16 cellular contexts compared by ENCODE assay signal in genomic region chr4:53014881-53015280, GRCh38.
DNase-seq lines count a peak whose midpoint lies in the region; ATAC-seq and TF ChIP-seq lines count a peak whose summit lies in the region.
"Had no signal": no experiment of that assay in that cellular context is flagged by ENCODE, and none has a peak within 500 bp of the region (broad histone marks: within the 10 kb centered on the region; RNA-seq: fewer than 3 reads in every experiment).

No MANE protein-coding gene starts in this region.

- H3K9me3 Mint-ChIP-seq in activated T-cell treated with anti-CD3 and anti-CD28 coated beads, Interleukin-2, amount 50 U/mL, for 24 hours = no peaks in the 10 kb centered on the region
- H3K9me3 Mint-ChIP-seq: CD4-positive, CD25-positive, alpha-beta regulatory T cell had no signal

- H3K9me3 ChIP-seq in osteoblast (ENCODE audit: low read depth, low read length) = no peaks in the 10 kb centered on the region
- no peaks in the 10 kb centered on the region for H3K9me3 ChIP-seq in suprapubic skin
- H3K9me3 ChIP-seq: BE2C had no signal

- H3K36me3 ChIP-seq in osteoblast (ENCODE audit: insufficient read depth, low read length) (no peaks in the 10 kb centered on the region), suprapubic skin (no peaks in the 10 kb centered on the region)
- H3K36me3 ChIP-seq: BE2C had no signal

- H3K4me1 ChIP-seq in osteoblast (ENCODE audit: insufficient read depth, low read length) (peaks cover 54% of the 10 kb centered on the region), suprapubic skin (peaks cover 32% of the 10 kb centered on the region)

- H3K36me3 Mint-ChIP-seq in activated T-cell treated with anti-CD3 and anti-CD28 coated beads, Interleukin-2, amount 50 U/mL, for 24 hours (ENCODE audit: low read depth) = peaks cover 7% of the 10 kb centered on the region

- H2AFZ ChIP-seq in osteoblast (ENCODE audit: low read length) = no peak overlapping the region

- H3K4me2 ChIP-seq in osteoblast (ENCODE audit: insufficient read depth, low read length) = no peak overlapping the region

- no peak overlapping the region for H3K4me3 ChIP-seq in osteoblast (ENCODE audit: insufficient read depth, low read length)
- no peak overlapping the region for H3K4me3 ChIP-seq in suprapubic skin

- no peak for DNase-seq in activated T-cell treated with anti-CD3 and anti-CD28 coated beads, Interleukin-2, amount 50 U/mL, for 24 hours
- DNase-seq in activated T-cell treated with anti-CD3 and anti-CD28 coated beads, Interleukin-2, amount 50 U/mL, for 48 hours = no peak
- DNase-seq in fibroblast of peridontal ligament (ENCODE audit: extremely low read depth) (peak; percentile 49), osteoblast (ENCODE audit: insufficient read length, low spot score, missing footprints) (no peak), suprapubic skin (ENCODE audit: low spot score in 2 of 2) (no peak)
- no peak for DNase-seq in activated CD4-positive, alpha-beta T cell treated with anti-CD3 and anti-CD28 coated beads, Interleukin-2, amount 50 U/mL, for 1 hour
- DNase-seq: 8988T; CD4-positive, CD25-positive, alpha-beta regulatory T cell; DND-41; GOT3; NCI-H1436; NCI-H1930; NCI-H345 had no signal

- H3K79me2 ChIP-seq in osteoblast (ENCODE audit: insufficient read depth, low read length) = no peaks in the 10 kb centered on the region

- no peaks in the 10 kb centered on the region for H4K20me1 ChIP-seq in osteoblast (ENCODE audit: insufficient read depth, low read length)

- no peak for TF ChIP-seq CTCF in osteoblast (IDR thresholded peaks at IDR 0.05; ENCODE audit: extremely low read depth, low read depth, low read length)
- TF ChIP-seq CTCF in suprapubic skin (IDR thresholded peaks at IDR 0.05) = no peak

- peak overlapping the region; percentile 7 for H3K27ac Mint-ChIP-seq in activated T-cell treated with anti-CD3 and anti-CD28 coated beads, Interleukin-2, amount 50 U/mL, for 24 hours

- TF ChIP-seq POLR2A in suprapubic skin (IDR thresholded peaks at IDR 0.05) = no peak

- peak overlapping the region; percentile 33 for H3K27ac ChIP-seq in osteoblast (ENCODE audit: low read depth, low read length)
- H3K27ac ChIP-seq in suprapubic skin = no peak overlapping the region

- H3K27me3 Mint-ChIP-seq in activated T-cell treated with anti-CD3 and anti-CD28 coated beads, Interleukin-2, amount 50 U/mL, for 24 hours = no peaks in the 10 kb centered on the region
- H3K27me3 Mint-ChIP-seq: CD4-positive, CD25-positive, alpha-beta regulatory T cell had no signal

- 49% methylated on average over 2 of the region's 2 CpGs for WGBS in suprapubic skin

- ATAC-seq in GM19463 (IDR thresholded peaks at IDR 0.05; ENCODE audit: unreplicated experiment) = no peak
- ATAC-seq in GM21367 (IDR thresholded peaks at IDR 0.05; ENCODE audit: unreplicated experiment) = no peak

- H3K27me3 ChIP-seq in osteoblast (ENCODE audit: insufficient read depth, low read length) = no peaks in the 10 kb centered on the region
- no peaks in the 10 kb centered on the region for H3K27me3 ChIP-seq in suprapubic skin
- H3K27me3 ChIP-seq: BE2C had no signal

- H3K4me1 Mint-ChIP-seq in activated T-cell treated with anti-CD3 and anti-CD28 coated beads, Interleukin-2, amount 50 U/mL, for 24 hours (ENCODE audit: low read depth) = peaks cover 30% of the 10 kb centered on the region

- H3K4me3 Mint-ChIP-seq in activated T-cell treated with anti-CD3 and anti-CD28 coated beads, Interleukin-2, amount 50 U/mL, for 24 hours = no peak overlapping the region
- H3K4me3 Mint-ChIP-seq: CD4-positive, CD25-positive, alpha-beta regulatory T cell had no signal

- no peak for TF ChIP-seq EP300 in suprapubic skin (IDR thresholded peaks at IDR 0.05)
